In the genomic region with DNA sequence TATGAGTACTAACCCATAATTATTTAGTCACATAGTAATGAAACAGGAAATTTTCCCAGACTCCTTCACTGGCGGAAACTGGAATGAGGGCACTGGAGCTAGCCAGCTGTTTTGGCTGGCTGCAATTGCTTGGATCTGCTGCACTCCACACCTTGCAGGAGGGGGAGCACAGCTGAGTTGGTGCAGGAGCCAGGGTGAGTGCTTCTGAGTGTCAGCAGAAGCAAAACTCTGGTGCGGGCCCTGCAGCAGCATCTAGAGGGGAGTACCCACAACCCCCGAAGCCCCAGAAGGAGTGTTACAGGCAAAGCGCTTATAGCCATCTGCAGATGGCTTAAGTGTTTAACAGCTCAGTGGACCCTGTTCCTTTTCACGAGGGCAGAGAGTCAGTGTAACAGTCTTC, we compare ENCODE assay signal across 18 cellular contexts.
A peak's percentile ranks its signal among the peaks of the same experiment; 100 is the strongest.
DNase-seq lines count a peak whose midpoint lies in the region; ATAC-seq and TF ChIP-seq lines count a peak whose summit lies in the region.
"Had no signal": no experiment of that assay in that cellular context is flagged by ENCODE, and none has a peak within 500 bp of the region (broad histone marks: within the 10 kb centered on the region; RNA-seq: fewer than 3 reads in every experiment).

No MANE protein-coding gene starts in this region.

- no peaks in the 10 kb centered on the region for H3K27me3 Mint-ChIP-seq in WTC11 (ENCODE audit: low read depth)

- no peaks in the 10 kb centered on the region for H3K36me3 Mint-ChIP-seq in WTC11

- H3K9me3 Mint-ChIP-seq in WTC11, result no peaks in the 10 kb centered on the region
- H3K9me3 Mint-ChIP-seq: CD14-positive monocyte, HFFc6 had no signal

- H3K4me3 Mint-ChIP-seq in WTC11, result no peak overlapping the region
- H3K4me3 Mint-ChIP-seq: CD14-positive monocyte, HFFc6 had no signal

- peak; percentile 34 for DNase-seq in NCI-H82 (lab: John Stamatoyannopoulos, UW)
- no peak for DNase-seq in NCI-H82 treated with DMSO at 0.1 percent for 48 hours (lab: John Stamatoyannopoulos, UW; ENCODE audit: unreplicated experiment)
- peak; percentile 16 for DNase-seq in WTC11 (ENCODE audit: low spot score)
- DNase-seq in left kidney (ENCODE audit: low read depth, low spot score), result peak; percentile 0
- DNase-seq in HEK293T (ENCODE audit: extremely low spot score), result no peak
- DNase-seq: GDM1, HFFc6, KBM-7, MM.1S, NCI-H1048, NCI-H1417 treated with DMSO at 0.1 percent for 48 hours, NCI-H1930, NCI-H2227 treated with DMSO at 0.1 percent for 48 hours, NCI-H510A, OCI-M1 had no signal

- H3K4me1 Mint-ChIP-seq in WTC11, result 0 out of 2 replicates have a peak, but pooled peaks cover 4% of the 10 kb centered on the region
- H3K4me1 Mint-ChIP-seq: CD14-positive monocyte had no signal

- POLR2A ChIA-PET in WTC11 (lab: Charles Lee), result no interaction called here
- POLR2A ChIA-PET in HEK293T (lab: Yijun Ruan, JAX), result no interaction called here

- H3K27ac Mint-ChIP-seq in WTC11, result no peak overlapping the region
- H3K27ac Mint-ChIP-seq: HFFc6 had no signal

- peak; percentile 65 for ATAC-seq in WTC11
- ATAC-seq in GM21423 (IDR thresholded peaks at IDR 0.05; ENCODE audit: unreplicated experiment), result no peak
- ATAC-seq in HG02678 (IDR thresholded peaks at IDR 0.05; ENCODE audit: unreplicated experiment), result no peak

- TF ChIP-seq CTCF in WTC11 (IDR thresholded peaks at IDR 0.05), result no peak

- CTCF ChIA-PET in WTC11 (lab: Charles Lee), result interaction anchor here (0.8 to 0.9 kb wide), 2 partner anchors 8 to 136 kb away, joined by 3 to 5 read pairs; no protein-coding TSS in a partner anchor
- CTCF ChIA-PET in HEK293T (lab: Yijun Ruan, JAX), result no interaction called here

TF ChIP-seq in WTC11, 78 proteins besides CTCF, POLR2A, EP300 and RAD21:
- TF ChIP-seq PRDM15 (CRISPR knock-in tag; IDR thresholded peaks at IDR 0.05), result peak; percentile 58
- no peak for TF ChIP-seq SOX15 (CRISPR knock-in tag; IDR thresholded peaks at IDR 0.05)

TF ChIP-seq in HEK293T, 16 proteins besides CTCF, POLR2A, EP300 and RAD21:
- TF ChIP-seq SP1 (IDR thresholded peaks at IDR 0.05) (no peak), NFRKB (IDR thresholded peaks at IDR 0.05) (no peak), SUZ12 (IDR thresholded peaks at IDR 0.05) (no peak), PKNOX1 (IDR thresholded peaks at IDR 0.05) (no peak), FOXM1 (IDR thresholded peaks at IDR 0.05; ENCODE audit: borderline replicate concordance) (no peak), BHLHE40 (IDR thresholded peaks at IDR 0.05; ENCODE audit: borderline replicate concordance) (no peak), CTBP1 (IDR thresholded peaks at IDR 0.05; ENCODE audit: borderline replicate concordance) (no peak), ZNF384 (IDR thresholded peaks at IDR 0.05) (no peak), FOXK2 (IDR thresholded peaks at IDR 0.05) (no peak), FOXA1 (IDR thresholded peaks at IDR 0.05) (no peak), ARNT (IDR thresholded peaks at IDR 0.05) (no peak), HDGF (IDR thresholded peaks at IDR 0.05; ENCODE audit: borderline replicate concordance) (no peak), TARDBP (IDR thresholded peaks at IDR 0.05) (no peak), L3MBTL2 (conservative IDR thresholded peaks at IDR 0.05) (no peak), LEF1 (IDR thresholded peaks at IDR 0.05; ENCODE audit: borderline replicate concordance) (no peak), ELF4 (IDR thresholded peaks at IDR 0.05) (no peak)

Comparison
In these comparisons a context has a peak if more than half of its experiments do, and no peak if none do; other contexts are left out.
1. DNase-seq: peak in NCI-H82 (single experiment), WTC11 (single experiment) and left kidney (single experiment); none in NCI-H82 treated with DMSO at 0.1 percent for 48 hours (single experiment) and HEK293T (single experiment).